In genomic region chr5:69010443-69010842, GRCh38 we compare ENCODE assay signal across 15 cellular contexts.
DNase-seq lines count a peak whose midpoint lies in the region; TF ChIP-seq lines count a peak whose summit lies in the region.
"Had no signal": no experiment of that assay in that cellular context is flagged by ENCODE, and none has a peak within 500 bp of the region (broad histone marks: within the 10 kb centered on the region; RNA-seq: fewer than 3 reads in every experiment).

No MANE protein-coding gene starts in this region.

- no peaks in the 10 kb centered on the region for H3K4me1 ChIP-seq in transverse colon
- H3K4me1 ChIP-seq: HAP-1 had no signal

- DNase-seq in GM04504 (ENCODE audit: low read depth) (peak; percentile 10), NCI-H2227 treated with DMSO at 0.1 percent for 48 hours (lab: John Stamatoyannopoulos, UW) (peak; percentile 12), kidney tubule cell (ENCODE audit: low spot score) (peak; percentile 13), retina (peak; percentile 47), dorsolateral prefrontal cortex (no peak), transverse colon (no peak), AG08396 (ENCODE audit: low spot score) (no peak)
- DNase-seq: AML-193; CD4-positive, alpha-beta T cell; DMS53; DND-41; EL had no signal

- TF ChIP-seq CTCF in dorsolateral prefrontal cortex (IDR thresholded peaks at IDR 0.05 in 54 of 56, conservative IDR thresholded peaks at IDR 0.05 in 2 of 56; ENCODE audit: low read depth in 1 of 56, partially characterized antibody in 56 of 56): no peak
- no peak for TF ChIP-seq CTCF in transverse colon (IDR thresholded peaks at IDR 0.05)

- no peak overlapping the region for H3K4me3 ChIP-seq in dorsolateral prefrontal cortex
- no peak overlapping the region for H3K4me3 ChIP-seq in transverse colon
- H3K4me3 ChIP-seq: HAP-1 had no signal

- 75 to 80% methylated on average over 4 of the region's 4 CpGs for WGBS in transverse colon (ENCODE audit: low coverage in 1 of 2), 2 donors

- H3K27ac ChIP-seq in dorsolateral prefrontal cortex: peak overlapping the region in 2 of 59 donors; percentile 3 to 52
- H3K27ac ChIP-seq in transverse colon: no peak overlapping the region
- H3K27ac ChIP-seq: C4-2B, HL-60 had no signal

- intact Hi-C loops in dorsolateral prefrontal cortex (cut with DNase I): no loop called here
- intact Hi-C loops in transverse colon (cut with DNase I; ENCODE audit: low total_unique reads): no loop called here

- TF ChIP-seq EP300 in transverse colon (IDR thresholded peaks at IDR 0.05; ENCODE audit: low read depth): no peak

- in situ Hi-C loops in transverse colon (cut with MboI; ENCODE audit: low pct_ligation_motif_present in 1 of 4, low pct_unique_long_range_greater_than_20kb in 1 of 4, low sequenced_read_pairs in 3 of 4): no loop called here

- no peaks in the 10 kb centered on the region for H3K9me3 ChIP-seq in transverse colon
- H3K9me3 ChIP-seq: HAP-1 had no signal

- no peak for TF ChIP-seq POLR2A in transverse colon (IDR thresholded peaks at IDR 0.05)

- H3K36me3 ChIP-seq in transverse colon: no peaks in the 10 kb centered on the region
- H3K36me3 ChIP-seq: HAP-1 had no signal

- H3K27me3 ChIP-seq in dorsolateral prefrontal cortex: no peaks in the 10 kb centered on the region
- H3K27me3 ChIP-seq in transverse colon: no peaks in the 10 kb centered on the region

Comparison
In these comparisons a context has a peak if more than half of its experiments do, and no peak if none do; other contexts are left out.
1. DNase-seq: peak in GM04504 (single experiment), NCI-H2227 treated with DMSO at 0.1 percent for 48 hours (single experiment), kidney tubule cell (single experiment) and retina (single experiment); none in dorsolateral prefrontal cortex (0 of 10), transverse colon (single experiment) and AG08396 (single experiment).